ENCODE assay signal across 9 cellular contexts in the genomic region with DNA sequence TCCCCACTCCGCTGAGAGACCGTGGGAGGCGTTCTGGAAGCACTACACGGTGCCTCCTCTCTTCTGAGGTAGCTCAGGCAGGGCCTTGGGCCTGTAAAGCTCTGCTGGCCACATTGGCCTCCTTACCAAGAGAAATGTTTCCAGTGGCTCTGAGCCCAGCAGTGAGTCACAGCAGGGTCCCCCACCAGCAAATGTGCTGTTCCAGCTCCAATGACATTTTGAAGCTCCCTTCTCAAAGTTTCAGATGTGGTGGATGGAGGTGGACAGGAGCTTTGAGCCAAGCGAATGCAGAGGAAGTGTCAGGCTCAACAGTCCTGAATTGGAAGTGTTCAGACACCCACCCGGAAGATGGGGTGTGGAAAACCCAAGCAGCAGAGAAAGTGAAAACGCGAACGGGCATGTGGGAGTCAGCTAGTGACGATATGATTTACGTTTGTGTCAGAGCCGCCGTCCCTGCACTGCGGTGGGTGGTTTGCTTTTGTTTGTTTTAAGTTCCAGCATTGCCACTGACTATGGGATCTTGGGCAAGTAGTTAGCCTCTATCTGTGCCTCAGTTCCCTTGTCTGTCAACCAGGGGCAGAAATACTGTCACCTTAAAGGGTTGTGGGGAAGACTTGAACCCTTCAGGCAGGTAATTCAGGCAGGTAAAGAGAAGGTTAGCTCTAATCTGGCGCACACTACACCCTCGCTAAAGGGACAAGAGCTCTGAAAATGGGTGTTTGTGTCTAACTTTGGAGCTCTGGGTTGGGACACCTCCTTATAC. TPM values are rescaled to one million over a fixed set of nuclear protein-coding genes. Genes with fewer than 3 reads are reported as not detected.
DNase-seq lines count a peak whose midpoint lies in the region; ATAC-seq, FAIRE-seq and TF ChIP-seq lines count a peak whose summit lies in the region.
"Had no signal": no experiment of that assay in that cellular context is flagged by ENCODE, and none has a peak within 500 bp of the region (broad histone marks: within the 10 kb centered on the region; RNA-seq: fewer than 3 reads in every experiment).

No MANE protein-coding gene starts in this region.

- CTCF ChIA-PET in AG04449 (lab: Yijun Ruan, JAX) = no interaction called here

- peak; percentile 20 for ATAC-seq in GM21367 (IDR thresholded peaks at IDR 0.05; ENCODE audit: unreplicated experiment)

- peaks cover 33% of the 10 kb centered on the region for H3K4me1 ChIP-seq in astrocyte (ENCODE audit: insufficient read depth, low read length)

- H3K9me3 ChIP-seq in astrocyte (ENCODE audit: insufficient read depth, low read depth, low read length) = no peaks in the 10 kb centered on the region

- H3K9me3 Mint-ChIP-seq in T-helper 2 cell treated with Interferon-gamma antibody and Interleukin-4, amounts not matched to agents 5 μg/mL and 100 μg/mL, for 36 hours = no peaks in the 10 kb centered on the region
- H3K9me3 Mint-ChIP-seq in astrocyte (ENCODE audit: unreplicated experiment) = peaks cover 3% of the 10 kb centered on the region

- H3K79me2 ChIP-seq in astrocyte (ENCODE audit: insufficient read depth, low read length) = no peaks in the 10 kb centered on the region

- peak; percentile 19 for DNase-seq in AG04449 (ENCODE audit: low read depth, low spot score)
- DNase-seq in T-helper 2 cell treated with Interferon-gamma antibody and Interleukin-4, amounts not matched to agents 5 μg/mL and 100 μg/mL, for 36 hours (ENCODE audit: low spot score) = peak; percentile 86
- peak; percentile 82 for DNase-seq in astrocyte (ENCODE audit: low read depth)
- DNase-seq in stimulated activated CD4-positive, alpha-beta T cell treated with anti-CD3 and anti-CD28 coated beads, Interleukin-15, amount 100 ng/mL, for 1 hour (ENCODE audit: low read depth in 1 of 2, low spot score in 1 of 2) = peak; percentile 6 to 50
- no peak for DNase-seq in NCI-H2107 (lab: John Stamatoyannopoulos, UW)
- DNase-seq in iPS-NIHi7 (ENCODE audit: extremely low spot score) = no peak
- DNase-seq in GOT3 (lab: John Stamatoyannopoulos, UW) = no peak

- no peaks in the 10 kb centered on the region for H3K27me3 ChIP-seq in astrocyte (ENCODE audit: insufficient read depth, low read length)

- H3K27ac Mint-ChIP-seq in T-helper 2 cell treated with Interferon-gamma antibody and Interleukin-4, amounts not matched to agents 5 μg/mL and 100 μg/mL, for 36 hours = peak overlapping the region; percentile 87
- no peak overlapping the region for H3K27ac Mint-ChIP-seq in astrocyte (ENCODE audit: unreplicated experiment)

- peak overlapping the region; percentile 10 for H3K9ac ChIP-seq in astrocyte (ENCODE audit: low read length)

- H3K36me3 ChIP-seq in astrocyte (ENCODE audit: insufficient read depth, low read length) = no peaks in the 10 kb centered on the region

- no peaks in the 10 kb centered on the region for H3K36me3 Mint-ChIP-seq in T-helper 2 cell treated with Interferon-gamma antibody and Interleukin-4, amounts not matched to agents 5 μg/mL and 100 μg/mL, for 36 hours (ENCODE audit: low read depth)
- H3K36me3 Mint-ChIP-seq in astrocyte (ENCODE audit: low read depth, unreplicated experiment) = no peaks in the 10 kb centered on the region

- H4K20me1 ChIP-seq in astrocyte (ENCODE audit: insufficient read depth, low read length) = no peaks in the 10 kb centered on the region

- peak overlapping the region; percentile 77 for H3K4me2 ChIP-seq in astrocyte (ENCODE audit: low read length)

- FAIRE-seq in astrocyte (lab: Jason Lieb, UNC) = no peak
- FAIRE-seq: TTC549 had no signal

- H3K4me3 ChIP-seq in AG04449 (ENCODE audit: low read depth, low read length) (no peak overlapping the region), astrocyte (ENCODE audit: insufficient read depth, low read depth, low read length) (peak overlapping the region; percentile 10)

- POLR2A ChIA-PET in AG04449 (lab: Yijun Ruan, JAX) = no interaction called here

- H2AFZ ChIP-seq in astrocyte (ENCODE audit: low read depth, low read length) = peak overlapping the region; percentile 67

- peak overlapping the region; percentile 76 for H3K4me3 Mint-ChIP-seq in T-helper 2 cell treated with Interferon-gamma antibody and Interleukin-4, amounts not matched to agents 5 μg/mL and 100 μg/mL, for 36 hours
- no peak overlapping the region for H3K4me3 Mint-ChIP-seq in astrocyte (ENCODE audit: unreplicated experiment)

- peak overlapping the region; percentile 60 for H3K27ac ChIP-seq in astrocyte (ENCODE audit: low read depth, low read length)

- peaks cover 25% of the 10 kb centered on the region for H3K4me1 Mint-ChIP-seq in T-helper 2 cell treated with Interferon-gamma antibody and Interleukin-4, amounts not matched to agents 5 μg/mL and 100 μg/mL, for 36 hours (ENCODE audit: low read depth)
- peaks cover 16% of the 10 kb centered on the region for H3K4me1 Mint-ChIP-seq in astrocyte (ENCODE audit: low read depth, unreplicated experiment)

- no peaks in the 10 kb centered on the region for H3K27me3 Mint-ChIP-seq in T-helper 2 cell treated with Interferon-gamma antibody and Interleukin-4, amounts not matched to agents 5 μg/mL and 100 μg/mL, for 36 hours (ENCODE audit: low read depth)
- peaks cover 8% of the 10 kb centered on the region for H3K27me3 Mint-ChIP-seq in astrocyte (ENCODE audit: low read depth, unreplicated experiment)

- TF ChIP-seq CTCF in AG04449 (IDR thresholded peaks at IDR 0.05; ENCODE audit: insufficient read depth, low read length, missing control alignments) (no peak), astrocyte (IDR thresholded peaks at IDR 0.05; ENCODE audit: insufficient read depth, low read depth, low read length) (no peak)

RNA-seq across cellular contexts. Expression of a gene that starts 38.2 kb away (rescaled TPM):
- total RNA-seq in astrocyte = 88.8 and 91.1 TPM in 2 replicates

Comparison
In these comparisons a context has a peak if more than half of its experiments do, and no peak if none do; other contexts are left out.
1. DNase-seq: peak in AG04449 (single experiment), T-helper 2 cell treated with Interferon-gamma antibody and Interleukin-4, amounts not matched to agents 5 μg/mL and 100 μg/mL, for 36 hours (single experiment), astrocyte (single experiment) and stimulated activated CD4-positive, alpha-beta T cell treated with anti-CD3 and anti-CD28 coated beads, Interleukin-15, amount 100 ng/mL, for 1 hour (2 of 2); none in NCI-H2107 (single experiment), iPS-NIHi7 (single experiment) and GOT3 (single experiment).